Comparison of ENCODE assay signal across 15 cellular contexts in the genomic region with DNA sequence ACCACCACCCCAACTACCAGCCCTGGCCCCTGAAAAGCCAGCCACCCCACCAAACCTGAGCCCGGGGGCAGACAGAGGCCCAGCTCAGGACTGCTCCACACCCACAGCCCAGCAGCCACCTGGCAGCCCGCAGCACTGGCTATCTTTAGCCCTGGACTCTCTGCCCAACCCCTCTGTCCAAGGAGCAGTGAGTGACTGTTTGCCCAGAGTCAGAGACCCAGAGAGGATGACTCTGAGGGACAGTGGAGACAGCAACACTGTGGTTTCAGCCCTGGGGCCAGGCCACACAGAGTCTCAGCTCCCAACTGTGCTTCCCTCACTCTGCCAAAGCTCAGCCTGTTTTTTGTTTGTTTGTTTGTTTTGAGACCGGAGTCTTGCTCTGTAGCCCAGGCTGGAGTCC. TPM values are rescaled to one million over a fixed set of nuclear protein-coding genes. Genes with fewer than 3 reads are reported as not detected.
DNase-seq lines count a peak whose midpoint lies in the region; ATAC-seq and TF ChIP-seq lines count a peak whose summit lies in the region.
"Had no signal": no experiment of that assay in that cellular context is flagged by ENCODE, and none has a peak within 500 bp of the region (broad histone marks: within the 10 kb centered on the region; RNA-seq: fewer than 3 reads in every experiment).

No MANE protein-coding gene starts in this region.

- H3K27me3 Mint-ChIP-seq in activated CD4-positive, alpha-beta memory T cell treated with anti-CD3 and anti-CD28 coated beads for 36 hours: no peaks in the 10 kb centered on the region
- H3K27me3 Mint-ChIP-seq in activated CD4-positive, alpha-beta memory T cell treated with anti-CD3 and anti-CD28 coated beads, Interleukin-2, amount 10 ng/mL, durations not matched to agents 7 days and 5 days: no peaks in the 10 kb centered on the region
- H3K27me3 Mint-ChIP-seq in T-helper 17 cell: no peaks in the 10 kb centered on the region
- peaks cover 0 to 6% (median 6%) of the 10 kb centered on the region in 3 donors for H3K27me3 Mint-ChIP-seq in immature natural killer cell (ENCODE audit: low read depth in 3 of 3)
- no peaks in the 10 kb centered on the region for H3K27me3 Mint-ChIP-seq in Caco-2 (ENCODE audit: insufficient read depth, unreplicated experiment)

- H3K9me3 Mint-ChIP-seq in activated CD4-positive, alpha-beta memory T cell treated with anti-CD3 and anti-CD28 coated beads for 36 hours: no peaks in the 10 kb centered on the region
- H3K9me3 Mint-ChIP-seq in activated CD4-positive, alpha-beta memory T cell treated with anti-CD3 and anti-CD28 coated beads, Interleukin-2, amount 10 ng/mL, durations not matched to agents 7 days and 5 days: no peaks in the 10 kb centered on the region
- H3K9me3 Mint-ChIP-seq in immature natural killer cell (no peaks in the 10 kb centered on the region), Caco-2 (ENCODE audit: unreplicated experiment) (no peaks in the 10 kb centered on the region)
- H3K9me3 Mint-ChIP-seq in stimulated activated effector memory CD8-positive, alpha-beta T cell treated with anti-CD3 and anti-CD28 coated beads, Interleukin-12 subunit alpha, Interleukin-12 subunit beta, amount 100 ng/mL, for 72 hours: no peaks in the 10 kb centered on the region

- no peak for ATAC-seq in T-helper 17 cell
- no peak for ATAC-seq in stimulated activated effector memory CD8-positive, alpha-beta T cell treated with anti-CD3 and anti-CD28 coated beads, Interleukin-12 subunit alpha, Interleukin-12 subunit beta, amount 100 ng/mL, for 72 hours
- no peak for ATAC-seq in HG03439 (IDR thresholded peaks at IDR 0.05; ENCODE audit: unreplicated experiment)
- ATAC-seq: A549 had no signal

- H3K4me1 Mint-ChIP-seq in activated CD4-positive, alpha-beta memory T cell treated with anti-CD3 and anti-CD28 coated beads for 36 hours (ENCODE audit: low read depth): peaks cover 33% of the 10 kb centered on the region
- peaks cover 33% of the 10 kb centered on the region for H3K4me1 Mint-ChIP-seq in activated CD4-positive, alpha-beta memory T cell treated with anti-CD3 and anti-CD28 coated beads, Interleukin-2, amount 10 ng/mL, durations not matched to agents 7 days and 5 days
- H3K4me1 Mint-ChIP-seq in T-helper 17 cell (peaks cover 41% of the 10 kb centered on the region), immature natural killer cell (peaks cover 54 to 75% of the 10 kb centered on the region in 2 donors), Caco-2 (ENCODE audit: low read depth, unreplicated experiment) (peaks cover 6% of the 10 kb centered on the region)
- peaks cover 80% of the 10 kb centered on the region for H3K4me1 Mint-ChIP-seq in stimulated activated effector memory CD8-positive, alpha-beta T cell treated with anti-CD3 and anti-CD28 coated beads, Interleukin-12 subunit alpha, Interleukin-12 subunit beta, amount 100 ng/mL, for 72 hours

- H3K4me3 ChIP-seq in Caco-2 (ENCODE audit: low read depth, low read length): no peak overlapping the region
- H3K4me3 ChIP-seq: A549, MG63, tibial artery had no signal

- POLR2A ChIA-PET in activated CD4-positive, alpha-beta memory T cell treated with anti-CD3 and anti-CD28 coated beads for 36 hours (lab: Charles Lee): no interaction called here
- POLR2A ChIA-PET in activated CD4-positive, alpha-beta memory T cell treated with anti-CD3 and anti-CD28 coated beads, Interleukin-2, amount 10 ng/mL, durations not matched to agents 7 days and 5 days (lab: Charles Lee): interaction anchor here (1.4 kb wide), 1 partner anchor 9 kb away, joined by 7 read pairs; no protein-coding TSS in a partner anchor
- POLR2A ChIA-PET in Caco-2 (lab: Charles Lee): interaction anchor here (0.9 kb wide), 1 partner anchor 33 kb away, joined by 3 read pairs; a partner anchor contains a TSS

- H3K36me3 ChIP-seq in Caco-2 (ENCODE audit: control insufficient read depth, insufficient read depth, low read length): peaks cover 6% of the 10 kb centered on the region
- H3K36me3 ChIP-seq: MG63 had no signal

- CTCF ChIA-PET in activated CD4-positive, alpha-beta memory T cell treated with anti-CD3 and anti-CD28 coated beads for 36 hours (lab: Charles Lee): no interaction called here
- CTCF ChIA-PET in activated CD4-positive, alpha-beta memory T cell treated with anti-CD3 and anti-CD28 coated beads, Interleukin-2, amount 10 ng/mL, durations not matched to agents 7 days and 5 days (lab: Charles Lee): interaction anchor here (0.7 kb wide), 1 partner anchor 24 kb away, joined by 3 read pairs; no protein-coding TSS in a partner anchor
- CTCF ChIA-PET in Caco-2 (lab: Charles Lee): interaction anchor here (1.1 to 1.5 kb wide), 2 partner anchors 11 to 123 kb away, joined by 4 to 7 read pairs; no protein-coding TSS in a partner anchor

- no peaks in the 10 kb centered on the region for H3K27me3 ChIP-seq in Caco-2 (replicated peaks; ENCODE audit: control insufficient read depth, insufficient read depth, low read length)
- H3K27me3 ChIP-seq: MG63, tibial artery had no signal

- intact Hi-C loops in activated CD4-positive, alpha-beta memory T cell treated with anti-CD3 and anti-CD28 coated beads for 36 hours (cut with micrococcal nuclease): no loop called here
- intact Hi-C loops in Caco-2 (cut with micrococcal nuclease; ENCODE audit: unreplicated experiment): no loop called here

- H3K36me3 Mint-ChIP-seq in activated CD4-positive, alpha-beta memory T cell treated with anti-CD3 and anti-CD28 coated beads for 36 hours: peaks cover 8% of the 10 kb centered on the region
- peaks cover 42% of the 10 kb centered on the region for H3K36me3 Mint-ChIP-seq in activated CD4-positive, alpha-beta memory T cell treated with anti-CD3 and anti-CD28 coated beads, Interleukin-2, amount 10 ng/mL, durations not matched to agents 7 days and 5 days (ENCODE audit: low read depth)
- H3K36me3 Mint-ChIP-seq in T-helper 17 cell (ENCODE audit: low read depth) (peaks cover 2% of the 10 kb centered on the region), immature natural killer cell (peaks cover 0 to 6% (median 0%) of the 10 kb centered on the region in 3 donors), Caco-2 (ENCODE audit: insufficient read depth, unreplicated experiment) (peaks cover 32% of the 10 kb centered on the region)
- H3K36me3 Mint-ChIP-seq in stimulated activated effector memory CD8-positive, alpha-beta T cell treated with anti-CD3 and anti-CD28 coated beads, Interleukin-12 subunit alpha, Interleukin-12 subunit beta, amount 100 ng/mL, for 72 hours: peaks cover 35% of the 10 kb centered on the region

- peaks cover 13% of the 10 kb centered on the region; the same call in 1 of the 2 replicates for H3K4me1 ChIP-seq in Caco-2
- H3K4me1 ChIP-seq: tibial artery had no signal

- no peak for DNase-seq in activated CD4-positive, alpha-beta memory T cell treated with anti-CD3 and anti-CD28 coated beads for 36 hours
- no peak for DNase-seq in activated CD4-positive, alpha-beta memory T cell treated with anti-CD3 and anti-CD28 coated beads, Interleukin-2, amount 10 ng/mL, durations not matched to agents 7 days and 5 days
- no peak for DNase-seq in T-helper 17 cell
- DNase-seq in immature natural killer cell: no peak
- no peak for DNase-seq in stimulated activated effector memory CD8-positive, alpha-beta T cell treated with anti-CD3 and anti-CD28 coated beads, Interleukin-12 subunit alpha, Interleukin-12 subunit beta, amount 100 ng/mL, for 72 hours (ENCODE audit: low spot score in 2 of 2)
- DNase-seq in Caco-2: no peak
- no peak for DNase-seq in DMS 273 (lab: John Stamatoyannopoulos, UW; ENCODE audit: unreplicated experiment)
- DNase-seq: aorta, DMS 273 treated with DMSO at 0.1 percent for 48 hours, mesendoderm, MG63, retina, tibial artery had no signal

- peak overlapping the region; percentile 34 for H3K27ac Mint-ChIP-seq in activated CD4-positive, alpha-beta memory T cell treated with anti-CD3 and anti-CD28 coated beads for 36 hours
- H3K27ac Mint-ChIP-seq in activated CD4-positive, alpha-beta memory T cell treated with anti-CD3 and anti-CD28 coated beads, Interleukin-2, amount 10 ng/mL, durations not matched to agents 7 days and 5 days: no peak overlapping the region
- H3K27ac Mint-ChIP-seq in T-helper 17 cell (peak overlapping the region; percentile 94), immature natural killer cell (peak overlapping the region; percentile 49 to 87 (median 80)), Caco-2 (ENCODE audit: unreplicated experiment) (no peak overlapping the region)
- H3K27ac Mint-ChIP-seq in stimulated activated effector memory CD8-positive, alpha-beta T cell treated with anti-CD3 and anti-CD28 coated beads, Interleukin-12 subunit alpha, Interleukin-12 subunit beta, amount 100 ng/mL, for 72 hours: peak overlapping the region; percentile 93

- no peaks in the 10 kb centered on the region for H3K9me3 ChIP-seq in T-helper 17 cell (ENCODE audit: control insufficient read depth, low read length, poor library complexity, severe bottlenecking)
- H3K9me3 ChIP-seq in Caco-2: no peaks in the 10 kb centered on the region
- H3K9me3 ChIP-seq: A549, MG63, tibial artery had no signal

- no TSS peak for BruUV-seq in Caco-2 (replicated peaks; lab: Mats Ljungman, UMichigan)

- no peak for TF ChIP-seq CTCF in Caco-2 (IDR thresholded peaks at IDR 0.05; ENCODE audit: insufficient read depth in 1 of 2, low read depth in 1 of 2, low read length in 1 of 2, severe bottlenecking in 1 of 2, unreplicated experiment in 1 of 2)

- H3K4me3 Mint-ChIP-seq in activated CD4-positive, alpha-beta memory T cell treated with anti-CD3 and anti-CD28 coated beads for 36 hours: no peak overlapping the region
- H3K4me3 Mint-ChIP-seq in activated CD4-positive, alpha-beta memory T cell treated with anti-CD3 and anti-CD28 coated beads, Interleukin-2, amount 10 ng/mL, durations not matched to agents 7 days and 5 days: no peak overlapping the region
- H3K4me3 Mint-ChIP-seq in T-helper 17 cell: no peak overlapping the region
- H3K4me3 Mint-ChIP-seq in immature natural killer cell: no peak overlapping the region
- H3K4me3 Mint-ChIP-seq in stimulated activated effector memory CD8-positive, alpha-beta T cell treated with anti-CD3 and anti-CD28 coated beads, Interleukin-12 subunit alpha, Interleukin-12 subunit beta, amount 100 ng/mL, for 72 hours: no peak overlapping the region
- no peak overlapping the region for H3K4me3 Mint-ChIP-seq in Caco-2 (ENCODE audit: unreplicated experiment)

RNA-seq across cellular contexts. Expression of a gene that starts 32.6 kb away (rescaled TPM):
- total RNA-seq in activated CD4-positive, alpha-beta memory T cell treated with anti-CD3 and anti-CD28 coated beads for 36 hours: 10 to 100 TPM; 55.4 to 58.2 TPM
- total RNA-seq in activated CD4-positive, alpha-beta memory T cell treated with anti-CD3 and anti-CD28 coated beads, Interleukin-2, amount 10 ng/mL, durations not matched to agents 7 days and 5 days: 100 to 1,000 TPM; 130 to 131 TPM
- total RNA-seq in T-helper 17 cell (100 to 1,000 TPM; 132 to 133 TPM), Caco-2 (2022) (198 and 205 TPM in 2 replicates)
- polyA plus RNA-seq in immature natural killer cell: 100 to 1,000 TPM; 110 to 169 (median 167) TPM

Comparison
In these comparisons a context has a peak if more than half of its experiments do, and no peak if none do; other contexts are left out.
1. H3K27ac Mint-ChIP-seq: peak in activated CD4-positive, alpha-beta memory T cell treated with anti-CD3 and anti-CD28 coated beads for 36 hours (single experiment), T-helper 17 cell (single experiment), immature natural killer cell (6 of 6) and stimulated activated effector memory CD8-positive, alpha-beta T cell treated with anti-CD3 and anti-CD28 coated beads, Interleukin-12 subunit alpha, Interleukin-12 subunit beta, amount 100 ng/mL, for 72 hours (single experiment); none in activated CD4-positive, alpha-beta memory T cell treated with anti-CD3 and anti-CD28 coated beads, Interleukin-2, amount 10 ng/mL, durations not matched to agents 7 days and 5 days (single experiment) and Caco-2 (single experiment).